ENCODE assay signal across 11 cellular contexts in genomic region chr12:65300679-65301349, GRCh38. TPM values are rescaled to one million over a fixed set of nuclear protein-coding genes. Genes with fewer than 3 reads are reported as not detected.
DNase-seq lines count a peak whose midpoint lies in the region; ATAC-seq, FAIRE-seq and TF ChIP-seq lines count a peak whose summit lies in the region.
"Had no signal": no experiment of that assay in that cellular context is flagged by ENCODE, and none has a peak within 500 bp of the region (broad histone marks: within the 10 kb centered on the region; RNA-seq: fewer than 3 reads in every experiment).

No MANE protein-coding gene starts in this region.

- intact Hi-C loops in PC-3 (cut with micrococcal nuclease): no loop called here
- intact Hi-C loops in kidney (cut with DNase I): no loop called here

- ATAC-seq in GM23338 (peak; percentile 82), PC-3 (peak; percentile 73), GM18519 (IDR thresholded peaks at IDR 0.05; ENCODE audit: low FRiP score, unreplicated experiment) (no peak)

- peak; percentile 73 for DNase-seq in GM23338 (ENCODE audit: low spot score)
- peak; percentile 71 for DNase-seq in PC-3
- peak; percentile 36 for DNase-seq in fibroblast of pulmonary artery (ENCODE audit: low read depth)
- DNase-seq in renal cortical epithelial cell (ENCODE audit: low read depth): peak; percentile 11
- no peak for DNase-seq in kidney
- no peak for DNase-seq in NCI-H2107 treated with DMSO at 0.1 percent for 48 hours (lab: John Stamatoyannopoulos, UW; ENCODE audit: unreplicated experiment)
- no peak for DNase-seq in activated CD4-positive, alpha-beta memory T cell treated with anti-CD3 and anti-CD28 coated beads, Interleukin-2, amount 10 ng/mL, durations not matched to agents 7 days and 5 days
- DNase-seq: activated CD4-positive, alpha-beta T cell treated with anti-CD3 and anti-CD28 coated beads, Interleukin-2, amount 10 ng/mL, durations not matched to agents 7 days and 5 days; NCI-H146 had no signal

- no peak overlapping the region for H3K27ac ChIP-seq in GM23338 (ENCODE audit: low read depth)
- H3K27ac ChIP-seq in PC-3 (ENCODE audit: low read length): no peak overlapping the region
- H3K27ac ChIP-seq in kidney (ENCODE audit: low read depth in 2 of 2, low read length in 2 of 2): no peak overlapping the region
- H3K27ac ChIP-seq: parathyroid adenoma had no signal

- H3K4me3 Mint-ChIP-seq in GM23338: no peak overlapping the region
- no peak overlapping the region for H3K4me3 Mint-ChIP-seq in activated CD4-positive, alpha-beta memory T cell treated with anti-CD3 and anti-CD28 coated beads, Interleukin-2, amount 10 ng/mL, durations not matched to agents 7 days and 5 days
- H3K4me3 Mint-ChIP-seq: activated CD4-positive, alpha-beta T cell treated with anti-CD3 and anti-CD28 coated beads, Interleukin-2, amount 10 ng/mL, durations not matched to agents 7 days and 5 days had no signal

- peaks cover 3% of the 10 kb centered on the region for H3K4me1 Mint-ChIP-seq in GM23338
- H3K4me1 Mint-ChIP-seq in activated CD4-positive, alpha-beta memory T cell treated with anti-CD3 and anti-CD28 coated beads, Interleukin-2, amount 10 ng/mL, durations not matched to agents 7 days and 5 days: no peaks in the 10 kb centered on the region
- H3K4me1 Mint-ChIP-seq: activated CD4-positive, alpha-beta T cell treated with anti-CD3 and anti-CD28 coated beads, Interleukin-2, amount 10 ng/mL, durations not matched to agents 7 days and 5 days had no signal

- H3K79me2 ChIP-seq in GM23338 (replicated peaks; ENCODE audit: insufficient read depth): no peaks in the 10 kb centered on the region
- no peaks in the 10 kb centered on the region for H3K79me2 ChIP-seq in PC-3 (ENCODE audit: low read length)
- H3K79me2 ChIP-seq: parathyroid adenoma had no signal

- H3K36me3 Mint-ChIP-seq in GM23338 (ENCODE audit: low read depth): no peaks in the 10 kb centered on the region
- no peaks in the 10 kb centered on the region for H3K36me3 Mint-ChIP-seq in activated CD4-positive, alpha-beta memory T cell treated with anti-CD3 and anti-CD28 coated beads, Interleukin-2, amount 10 ng/mL, durations not matched to agents 7 days and 5 days (ENCODE audit: low read depth)

- H3F3A ChIP-seq in GM23338 (replicated peaks; ENCODE audit: low read depth) (no peaks in the 10 kb centered on the region), PC-3 (ENCODE audit: low read length, unreplicated experiment) (no peaks in the 10 kb centered on the region)

- TF ChIP-seq CTCF in GM23338 (conservative IDR thresholded peaks at IDR 0.05; ENCODE audit: low read depth in 2 of 2) (peak; percentile 68 to 78), PC-3 (conservative IDR thresholded peaks at IDR 0.05; ENCODE audit: low read depth, low read length) (peak; percentile 72), fibroblast of pulmonary artery (IDR thresholded peaks at IDR 0.05; ENCODE audit: low read length, missing control alignments) (peak; percentile 42), kidney (IDR thresholded peaks at IDR 0.05; ENCODE audit: borderline replicate concordance, extremely low read depth, insufficient read depth) (no peak)

- H3K27ac Mint-ChIP-seq in GM23338: no peak overlapping the region
- no peak overlapping the region for H3K27ac Mint-ChIP-seq in activated CD4-positive, alpha-beta memory T cell treated with anti-CD3 and anti-CD28 coated beads, Interleukin-2, amount 10 ng/mL, durations not matched to agents 7 days and 5 days
- H3K27ac Mint-ChIP-seq: activated CD4-positive, alpha-beta T cell treated with anti-CD3 and anti-CD28 coated beads, Interleukin-2, amount 10 ng/mL, durations not matched to agents 7 days and 5 days had no signal

- H3K9ac ChIP-seq in PC-3 (ENCODE audit: low read length) (no peak overlapping the region), kidney (ENCODE audit: low read length in 2 of 2) (no peak overlapping the region)
- H3K9ac ChIP-seq: parathyroid adenoma had no signal

- H3K4me3 ChIP-seq in GM23338 (no peak overlapping the region), PC-3 (ENCODE audit: low read length) (no peak overlapping the region), fibroblast of pulmonary artery (replicated peaks; ENCODE audit: low read depth, low read length) (no peak overlapping the region), kidney (ENCODE audit: low read length in 2 of 2) (no peak overlapping the region)

- H3K4me1 ChIP-seq in GM23338 (ENCODE audit: insufficient read depth) (peaks cover 8% of the 10 kb centered on the region), PC-3 (ENCODE audit: insufficient read depth, low read length) (peaks cover 5% of the 10 kb centered on the region; the same call in 1 of the 2 replicates), kidney (ENCODE audit: control insufficient read depth in 1 of 2, insufficient read depth in 1 of 2, low read depth in 1 of 2, low read length in 2 of 2) (no peaks in the 10 kb centered on the region)
- H3K4me1 ChIP-seq: parathyroid adenoma had no signal

- FAIRE-seq in kidney (lab: Jason Lieb, UNC): no peak

- H3K27me3 Mint-ChIP-seq in GM23338 (ENCODE audit: insufficient read depth, low read depth, poor library complexity): no peaks in the 10 kb centered on the region
- H3K27me3 Mint-ChIP-seq in activated CD4-positive, alpha-beta memory T cell treated with anti-CD3 and anti-CD28 coated beads, Interleukin-2, amount 10 ng/mL, durations not matched to agents 7 days and 5 days: peaks cover 29% of the 10 kb centered on the region

- no peaks in the 10 kb centered on the region for H4K20me1 ChIP-seq in GM23338 (replicated peaks; ENCODE audit: insufficient read depth)
- no peaks in the 10 kb centered on the region for H4K20me1 ChIP-seq in PC-3 (ENCODE audit: low read length)

- H3K9me2 ChIP-seq in GM23338 (ENCODE audit: insufficient read depth) (no peaks in the 10 kb centered on the region), PC-3 (replicated peaks; ENCODE audit: low read length) (no peaks in the 10 kb centered on the region)

- CTCF ChIA-PET in PC-3 (lab: Charles Lee): interaction anchor here (0.6 to 0.7 kb wide), 2 partner anchors 18 to 641 kb away, joined by 3 to 5 read pairs; no protein-coding TSS in a partner anchor
- CTCF ChIA-PET in activated CD4-positive, alpha-beta memory T cell treated with anti-CD3 and anti-CD28 coated beads, Interleukin-2, amount 10 ng/mL, durations not matched to agents 7 days and 5 days (lab: Charles Lee): no interaction called here

- H3K36me3 ChIP-seq in GM23338 (ENCODE audit: insufficient read depth) (no peaks in the 10 kb centered on the region), PC-3 (ENCODE audit: low read depth, low read length) (no peaks in the 10 kb centered on the region), kidney (ENCODE audit: control insufficient read depth in 1 of 2, insufficient read depth in 2 of 2, low read length in 2 of 2) (no peaks in the 10 kb centered on the region)

- POLR2A ChIA-PET in PC-3 (lab: Charles Lee; ENCODE audit: unreplicated experiment): no interaction called here
- POLR2A ChIA-PET in activated CD4-positive, alpha-beta memory T cell treated with anti-CD3 and anti-CD28 coated beads, Interleukin-2, amount 10 ng/mL, durations not matched to agents 7 days and 5 days (lab: Charles Lee): no interaction called here

- H3K4me2 ChIP-seq in GM23338 (no peak overlapping the region), PC-3 (ENCODE audit: low read length) (no peak overlapping the region)

- H3K9me3 ChIP-seq in PC-3 (ENCODE audit: low read length) (no peaks in the 10 kb centered on the region), kidney (ENCODE audit: control insufficient read depth in 1 of 2, low read length in 2 of 2) (no peaks in the 10 kb centered on the region)

- H3K9me3 Mint-ChIP-seq in GM23338: no peaks in the 10 kb centered on the region; the same call in 2 of the 3 replicates
- H3K9me3 Mint-ChIP-seq in activated CD4-positive, alpha-beta memory T cell treated with anti-CD3 and anti-CD28 coated beads, Interleukin-2, amount 10 ng/mL, durations not matched to agents 7 days and 5 days: no peaks in the 10 kb centered on the region
- H3K9me3 Mint-ChIP-seq: activated CD4-positive, alpha-beta T cell treated with anti-CD3 and anti-CD28 coated beads, Interleukin-2, amount 10 ng/mL, durations not matched to agents 7 days and 5 days had no signal

- no peak overlapping the region for H2AFZ ChIP-seq in GM23338
- H2AFZ ChIP-seq in PC-3 (ENCODE audit: low read length): no peak overlapping the region
- H2AFZ ChIP-seq: parathyroid adenoma had no signal

- no TSS peak for BruUV-seq in PC-3 (replicated peaks; lab: Mats Ljungman, UMichigan)

- no peaks in the 10 kb centered on the region for H3K27me3 ChIP-seq in GM23338 (ENCODE audit: insufficient read depth)
- H3K27me3 ChIP-seq in PC-3 (ENCODE audit: low read length): no peaks in the 10 kb centered on the region

TF ChIP-seq in GM23338, 12 proteins besides CTCF, POLR2A, EP300 and RAD21:
- TF ChIP-seq NANOG (IDR thresholded peaks at IDR 0.05; ENCODE audit: borderline replicate concordance) (no peak), POLR2AphosphoS5 (IDR thresholded peaks at IDR 0.05; ENCODE audit: low read depth) (no peak)

RNA-seq across cellular contexts. Expression of gene MSRB3, which starts 22.3 kb away (rescaled TPM):
- total RNA-seq in GM23338 (2014; rRNA removed; shearing (Covaris generic)): 1.1 and 1.7 TPM in 2 replicates
- polyA plus RNA-seq in GM23338 (2016; fragmentation: Nextera tagmentation; extraction: Ambion mirVana) (0.95 and 1.0 TPM in 2 replicates), kidney (ENCODE audit: insufficient read depth, low read depth, low replicate concordance) (10.3 TPM)
- total RNA-seq in PC-3 (2014; rRNA removed) (4.5 and 5.9 TPM in 2 replicates), renal cortical epithelial cell (7.8 and 21.4 TPM in 2 replicates), kidney (35.9 TPM)
- not detected for total RNA-seq in activated CD4-positive, alpha-beta memory T cell treated with anti-CD3 and anti-CD28 coated beads, Interleukin-2, amount 10 ng/mL, durations not matched to agents 7 days and 5 days
- total RNA-seq: activated CD4-positive, alpha-beta T cell treated with anti-CD3 and anti-CD28 coated beads, Interleukin-2, amount 10 ng/mL, durations not matched to agents 7 days and 5 days had no signal

Comparison
In these comparisons a context has a peak if more than half of its experiments do, and no peak if none do; other contexts are left out.
1. DNase-seq: peak in GM23338 (single experiment), PC-3 (single experiment), fibroblast of pulmonary artery (single experiment) and renal cortical epithelial cell (single experiment); none in kidney (single experiment), NCI-H2107 treated with DMSO at 0.1 percent for 48 hours (single experiment) and activated CD4-positive, alpha-beta memory T cell treated with anti-CD3 and anti-CD28 coated beads, Interleukin-2, amount 10 ng/mL, durations not matched to agents 7 days and 5 days (single experiment).